In the genomic region with DNA sequence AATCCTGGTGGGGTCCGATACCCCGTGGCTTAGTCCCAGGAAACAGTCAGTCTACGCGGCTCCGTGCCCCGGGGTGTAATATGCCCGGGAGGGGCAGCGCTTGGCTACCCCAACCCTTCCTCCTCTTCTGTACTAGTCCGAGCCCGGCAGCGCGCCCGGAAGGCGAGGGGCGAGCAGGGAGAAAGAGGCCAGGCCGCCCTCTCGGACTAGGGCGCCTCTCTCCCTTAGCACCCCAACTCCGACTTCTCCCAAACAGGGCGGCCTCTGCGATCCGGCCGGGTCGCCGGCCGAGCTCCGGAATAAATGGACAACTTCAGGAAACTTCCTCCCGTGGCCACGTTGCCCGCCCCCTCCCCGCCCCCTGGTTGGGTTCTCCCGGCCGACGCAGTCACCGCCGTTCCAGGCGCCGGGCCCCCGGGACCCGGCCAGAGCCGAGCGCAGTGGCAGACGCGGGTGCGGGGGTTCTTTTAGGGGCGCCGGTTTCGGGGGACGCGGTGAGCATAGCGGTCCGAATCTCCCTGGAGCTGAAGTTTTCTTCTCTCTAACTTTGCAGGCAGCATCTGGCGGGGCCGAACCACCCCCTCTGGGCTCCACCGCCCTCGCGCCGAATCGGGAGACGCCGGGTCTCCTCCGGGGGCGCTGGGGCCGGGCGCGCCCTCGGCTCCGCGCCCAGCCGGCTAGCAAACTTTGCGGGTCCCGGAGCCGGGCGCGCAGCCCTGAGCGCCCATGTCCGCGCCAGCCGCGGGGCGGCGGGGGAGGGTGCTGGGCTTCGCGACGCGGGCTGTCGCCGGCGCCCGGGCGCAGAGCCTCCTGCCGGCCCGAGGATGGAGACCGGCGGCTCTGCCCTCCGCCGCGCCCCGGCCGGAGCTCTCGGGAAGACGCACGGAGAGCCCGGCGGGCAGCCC, we compare ENCODE assay signal across 8 cellular contexts. TPM values are rescaled to one million over a fixed set of nuclear protein-coding genes. Genes with fewer than 3 reads are reported as not detected.
DNase-seq lines count a peak whose midpoint lies in the region; ATAC-seq and TF ChIP-seq lines count a peak whose summit lies in the region.

A gene with protein sequence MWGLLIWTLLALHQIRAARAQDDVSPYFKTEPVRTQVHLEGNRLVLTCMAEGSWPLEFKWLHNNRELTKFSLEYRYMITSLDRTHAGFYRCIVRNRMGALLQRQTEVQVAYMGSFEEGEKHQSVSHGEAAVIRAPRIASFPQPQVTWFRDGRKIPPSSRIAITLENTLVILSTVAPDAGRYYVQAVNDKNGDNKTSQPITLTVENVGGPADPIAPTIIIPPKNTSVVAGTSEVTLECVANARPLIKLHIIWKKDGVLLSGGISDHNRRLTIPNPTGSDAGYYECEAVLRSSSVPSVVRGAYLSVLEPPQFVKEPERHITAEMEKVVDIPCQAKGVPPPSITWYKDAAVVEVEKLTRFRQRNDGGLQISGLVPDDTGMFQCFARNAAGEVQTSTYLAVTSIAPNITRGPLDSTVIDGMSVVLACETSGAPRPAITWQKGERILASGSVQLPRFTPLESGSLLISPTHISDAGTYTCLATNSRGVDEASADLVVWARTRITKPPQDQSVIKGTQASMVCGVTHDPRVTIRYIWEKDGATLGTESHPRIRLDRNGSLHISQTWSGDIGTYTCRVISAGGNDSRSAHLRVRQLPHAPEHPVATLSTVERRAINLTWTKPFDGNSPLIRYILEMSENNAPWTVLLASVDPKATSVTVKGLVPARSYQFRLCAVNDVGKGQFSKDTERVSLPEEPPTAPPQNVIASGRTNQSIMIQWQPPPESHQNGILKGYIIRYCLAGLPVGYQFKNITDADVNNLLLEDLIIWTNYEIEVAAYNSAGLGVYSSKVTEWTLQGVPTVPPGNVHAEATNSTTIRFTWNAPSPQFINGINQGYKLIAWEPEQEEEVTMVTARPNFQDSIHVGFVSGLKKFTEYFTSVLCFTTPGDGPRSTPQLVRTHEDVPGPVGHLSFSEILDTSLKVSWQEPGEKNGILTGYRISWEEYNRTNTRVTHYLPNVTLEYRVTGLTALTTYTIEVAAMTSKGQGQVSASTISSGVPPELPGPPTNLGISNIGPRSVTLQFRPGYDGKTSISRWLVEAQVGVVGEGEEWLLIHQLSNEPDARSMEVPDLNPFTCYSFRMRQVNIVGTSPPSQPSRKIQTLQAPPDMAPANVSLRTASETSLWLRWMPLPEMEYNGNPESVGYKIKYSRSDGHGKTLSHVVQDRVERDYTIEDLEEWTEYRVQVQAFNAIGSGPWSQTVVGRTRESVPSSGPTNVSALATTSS (N-terminal part only) (minus strand): TSS at position 301 of the 905 bp plus-strand sequence. CDS start 357 bp downstream, outside the sequence.

- H3K9ac ChIP-seq in SK-N-SH: no peak within 1 kb of the TSS

- no peaks in the 10 kb centered on the region for H3K36me3 Mint-ChIP-seq in activated naive CD8-positive, alpha-beta T cell

- H3K27ac Mint-ChIP-seq in activated naive CD8-positive, alpha-beta T cell: no peak within 1 kb of the TSS

- H3K79me2 ChIP-seq in SK-N-SH (ENCODE audit: insufficient read depth): no peaks in the 10 kb centered on the region

- H3F3A ChIP-seq in SK-N-SH (replicated peaks; ENCODE audit: insufficient read depth): no peaks in the 10 kb centered on the region

- H3K4me1 ChIP-seq in SK-N-SH (ENCODE audit: control insufficient read depth in 1 of 2, insufficient read depth in 2 of 2, low read depth in 1 of 2, low read length in 1 of 2): peaks cover 0 to 20% of the 10 kb centered on the region in 2 experiments; a peak in 2 of 4 replicates

- H3K4me1 Mint-ChIP-seq in activated naive CD8-positive, alpha-beta T cell (ENCODE audit: low read depth): peaks cover 25% of the 10 kb centered on the region

- no peak for TF ChIP-seq RAD21 in SK-N-SH (IDR thresholded peaks at IDR 0.05; ENCODE audit: low read length)

- POLR2A ChIA-PET in SK-N-SH (lab: Yijun Ruan, JAX): no interaction called here

- peak; percentile 85 for DNase-seq in SK-N-SH
- no peak for DNase-seq in effector CD4-positive, alpha-beta T cell

- no peaks in the 10 kb centered on the region for H4K20me1 ChIP-seq in SK-N-SH (ENCODE audit: insufficient read depth)

- no peak for TF ChIP-seq CTCF in SK-N-SH (IDR thresholded peaks at IDR 0.05)

- H3K9me3 Mint-ChIP-seq in activated naive CD8-positive, alpha-beta T cell (ENCODE audit: low read depth): no peaks in the 10 kb centered on the region

- peak within 1 kb of the TSS; percentile 68; the same call in 1 of the 2 replicates for H3K4me2 ChIP-seq in SK-N-SH

- no peaks in the 10 kb centered on the region for H3K27me3 Mint-ChIP-seq in activated naive CD8-positive, alpha-beta T cell

- no peaks in the 10 kb centered on the region for H3K9me2 ChIP-seq in SK-N-SH

- peaks cover 41% of the 10 kb centered on the region for H3K27me3 ChIP-seq in SK-N-SH (ENCODE audit: insufficient read depth)

- H3K36me3 ChIP-seq in SK-N-SH (replicated peaks in 1 of 2; ENCODE audit: control insufficient read depth in 1 of 2, insufficient read depth in 2 of 2, low read length in 1 of 2): no peaks in the 10 kb centered on the region

- H2AFZ ChIP-seq in SK-N-SH (ENCODE audit: low read depth): no peak within 1 kb of the TSS

- CTCF ChIA-PET in SK-N-SH (lab: Yijun Ruan, JAX): interaction anchor here (0.6 to 9.8 kb wide), 32 partner anchors 9 to 555 kb away, joined by 3 to 118 read pairs (median 4); no protein-coding TSS in a partner anchor

- 5% methylated on average over 37 of the region's 105 CpGs for WGBS in SK-N-SH (ENCODE audit: low lambda C conversion rate)

- ATAC-seq in SK-N-SH treated with all-trans-retinoic acid at 6 μM for 48 hours: no peak
- ATAC-seq in GM18870 (IDR thresholded peaks at IDR 0.05; ENCODE audit: unreplicated experiment): no peak
- no peak for ATAC-seq in GM21717 (IDR thresholded peaks at IDR 0.05; ENCODE audit: unreplicated experiment)

- H3K27ac ChIP-seq in SK-N-SH (ENCODE audit: low read depth in 2 of 2, low read length in 1 of 2) (no peak within 1 kb of the TSS), skin epidermis (peak within 1 kb of the TSS in 6 of 21 experiments; percentile 10 to 68 (median 41))

- peak within 1 kb of the TSS; percentile 23 to 35; a peak in 3 of 4 replicates for H3K4me3 ChIP-seq in SK-N-SH (ENCODE audit: low read depth in 2 of 2, low read length in 1 of 2)
- peak within 1 kb of the TSS; percentile 79 for H3K4me3 ChIP-seq in iPS-18c (ENCODE audit: insufficient read depth, low read depth, low read length)
- H3K4me3 ChIP-seq in skin epidermis: peak within 1 kb of the TSS; percentile 40 to 53 (median 44)

- no peak for TF ChIP-seq EP300 in SK-N-SH (IDR thresholded peaks at IDR 0.05; ENCODE audit: borderline replicate concordance in 1 of 2, low read depth in 1 of 2, low read length in 1 of 2)

- no peaks in the 10 kb centered on the region for H3K9me3 ChIP-seq in SK-N-SH
- no peaks in the 10 kb centered on the region for H3K9me3 ChIP-seq in iPS-18c (ENCODE audit: control insufficient read depth, insufficient read depth, low read length)

- H3K4me3 Mint-ChIP-seq in activated naive CD8-positive, alpha-beta T cell: peak within 1 kb of the TSS; percentile 85

TF ChIP-seq in SK-N-SH treated with all-trans-retinoic acid at 6 μM for 48 hours, 23 proteins besides CTCF, POLR2A, EP300 and RAD21 (continues in another document):
- TF ChIP-seq ZNF8 (CRISPR knock-in tag; IDR thresholded peaks at IDR 0.05): no peak
- TF ChIP-seq, protein P1, sequence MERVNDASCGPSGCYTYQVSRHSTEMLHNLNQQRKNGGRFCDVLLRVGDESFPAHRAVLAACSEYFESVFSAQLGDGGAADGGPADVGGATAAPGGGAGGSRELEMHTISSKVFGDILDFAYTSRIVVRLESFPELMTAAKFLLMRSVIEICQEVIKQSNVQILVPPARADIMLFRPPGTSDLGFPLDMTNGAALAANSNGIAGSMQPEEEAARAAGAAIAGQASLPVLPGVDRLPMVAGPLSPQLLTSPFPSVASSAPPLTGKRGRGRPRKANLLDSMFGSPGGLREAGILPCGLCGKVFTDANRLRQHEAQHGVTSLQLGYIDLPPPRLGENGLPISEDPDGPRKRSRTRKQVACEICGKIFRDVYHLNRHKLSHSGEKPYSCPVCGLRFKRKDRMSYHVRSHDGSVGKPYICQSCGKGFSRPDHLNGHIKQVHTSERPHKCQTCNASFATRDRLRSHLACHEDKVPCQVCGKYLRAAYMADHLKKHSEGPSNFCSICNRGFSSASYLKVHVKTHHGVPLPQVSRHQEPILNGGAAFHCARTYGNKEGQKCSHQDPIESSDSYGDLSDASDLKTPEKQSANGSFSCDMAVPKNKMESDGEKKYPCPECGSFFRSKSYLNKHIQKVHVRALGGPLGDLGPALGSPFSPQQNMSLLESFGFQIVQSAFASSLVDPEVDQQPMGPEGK (CRISPR knock-in tag; IDR thresholded peaks at IDR 0.05; ENCODE audit: borderline replicate concordance): no peak
- TF ChIP-seq, protein P2, sequence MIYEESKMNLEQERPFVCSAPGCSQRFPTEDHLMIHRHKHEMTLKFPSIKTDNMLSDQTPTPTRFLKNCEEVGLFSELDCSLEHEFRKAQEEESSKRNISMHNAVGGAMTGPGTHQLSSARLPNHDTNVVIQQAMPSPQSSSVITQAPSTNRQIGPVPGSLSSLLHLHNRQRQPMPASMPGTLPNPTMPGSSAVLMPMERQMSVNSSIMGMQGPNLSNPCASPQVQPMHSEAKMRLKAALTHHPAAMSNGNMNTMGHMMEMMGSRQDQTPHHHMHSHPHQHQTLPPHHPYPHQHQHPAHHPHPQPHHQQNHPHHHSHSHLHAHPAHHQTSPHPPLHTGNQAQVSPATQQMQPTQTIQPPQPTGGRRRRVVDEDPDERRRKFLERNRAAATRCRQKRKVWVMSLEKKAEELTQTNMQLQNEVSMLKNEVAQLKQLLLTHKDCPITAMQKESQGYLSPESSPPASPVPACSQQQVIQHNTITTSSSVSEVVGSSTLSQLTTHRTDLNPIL (CRISPR knock-in tag; IDR thresholded peaks at IDR 0.05; ENCODE audit: low read depth): no peak
- no peak for TF ChIP-seq TCF4 (CRISPR knock-in tag; IDR thresholded peaks at IDR 0.05; ENCODE audit: borderline replicate concordance)

RNA-seq across cellular contexts. Expression of the gene that starts here (rescaled TPM):
- polyA plus RNA-seq in SK-N-SH (2012; rRNA removed): 0.02 TPM in 2 replicates
- polyA plus RNA-seq in SK-N-SH (2012; cell fraction: cytosol; rRNA removed): 0.01 and 0.04 TPM in 2 replicates
- 0.02 and 0.04 TPM in 2 replicates for polyA plus RNA-seq in SK-N-SH (2012; cell fraction: nucleus; rRNA removed)

Comparison
In these comparisons a context has a peak if more than half of its experiments do, and no peak if none do; other contexts are left out.
1. Peak in DNase-seq, H3K4me3 ChIP-seq and H3K4me2 ChIP-seq in SK-N-SH; RNA of the gene not detected or under 1 TPM.
2. H3K4me3 ChIP-seq: peak in every context shown above with its lines; median percentile 79 in iPS-18c; 44 in skin epidermis; 29 in SK-N-SH.